In the genomic region with DNA sequence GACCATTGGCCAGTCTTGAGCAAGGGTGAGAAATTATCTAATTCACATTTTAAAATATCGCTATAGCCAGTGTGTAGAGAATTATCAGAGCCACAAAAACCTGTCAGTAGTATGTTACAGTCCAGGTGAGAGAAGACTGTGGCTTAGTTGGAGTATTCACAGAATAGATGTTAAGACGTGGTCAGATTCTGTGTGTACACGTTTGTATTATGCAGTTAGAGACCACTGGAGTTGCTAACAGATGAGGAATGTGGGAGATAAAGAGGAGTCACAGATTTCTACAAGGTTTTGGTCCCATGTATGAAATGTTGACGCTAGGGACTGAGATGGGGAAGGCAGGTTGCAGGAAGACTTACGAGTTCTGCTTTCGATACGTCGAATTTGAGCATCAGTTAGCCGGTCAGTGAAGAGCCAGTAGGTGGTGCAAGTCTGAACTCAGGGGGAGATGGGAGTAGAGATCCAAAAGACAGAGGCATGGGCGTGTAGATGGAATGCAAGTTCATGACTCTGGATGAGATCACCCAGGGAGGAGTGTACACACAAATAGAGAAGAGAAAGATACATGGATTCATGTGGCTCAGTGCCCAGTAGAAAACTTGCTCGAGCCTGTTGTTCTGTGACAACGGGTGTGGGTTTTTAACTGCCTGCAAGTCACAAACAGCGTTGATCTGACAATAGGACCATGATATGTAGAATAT, we compare ENCODE assay signal across 9 cellular contexts.
DNase-seq lines count a peak whose midpoint lies in the region; ATAC-seq and TF ChIP-seq lines count a peak whose summit lies in the region.
"Had no signal": no experiment of that assay in that cellular context is flagged by ENCODE, and none has a peak within 500 bp of the region (broad histone marks: within the 10 kb centered on the region; RNA-seq: fewer than 3 reads in every experiment).

No MANE protein-coding gene starts in this region.

- DNase-seq in NCI-H2171 treated with DMSO at 0.1 percent for 48 hours (lab: John Stamatoyannopoulos, UW) (peak; percentile 19), NCI-H2171 (lab: John Stamatoyannopoulos, UW) (no peak), adrenal gland (peak; percentile 13 to 53 (median 30)), iPS-NIHi7 (ENCODE audit: extremely low spot score) (peak; percentile 57), ureter (ENCODE audit: low spot score) (peak; percentile 72), NCI-H82 (lab: John Stamatoyannopoulos, UW) (no peak), GM13977 (ENCODE audit: low spot score) (no peak)
- DNase-seq in effector memory CD8-positive, alpha-beta T cell, result no peak

- H3K27ac Mint-ChIP-seq in effector memory CD8-positive, alpha-beta T cell, result no peak overlapping the region

- in situ Hi-C loops in GM13977 (cut with MboI; ENCODE audit: low pct_unique_long_range_greater_than_20kb, low sequenced_read_pairs, unreplicated experiment), result no loop called here

- H3K4me1 ChIP-seq in adrenal gland (replicated peaks in 1 of 2), result no peaks in the 10 kb centered on the region

- TF ChIP-seq CTCF in adrenal gland (IDR thresholded peaks at IDR 0.05) (peak in 2 of 6 experiments; percentile 15 to 30), GM13977 (IDR thresholded peaks at IDR 0.05; ENCODE audit: extremely low read depth, insufficient read depth, missing control alignments) (no peak)

- H3K27me3 ChIP-seq in adrenal gland, result no peaks in the 10 kb centered on the region

- no peaks in the 10 kb centered on the region for H3K36me3 Mint-ChIP-seq in effector memory CD8-positive, alpha-beta T cell (ENCODE audit: insufficient read depth)

- peak overlapping the region in 1 of 5 donors; percentile 10 for H3K27ac ChIP-seq in adrenal gland

- no peaks in the 10 kb centered on the region for H3K27me3 Mint-ChIP-seq in effector memory CD8-positive, alpha-beta T cell
- H3K27me3 Mint-ChIP-seq: central memory CD8-positive, alpha-beta T cell had no signal

- no peaks in the 10 kb centered on the region for H3K9me3 ChIP-seq in adrenal gland (replicated peaks in 1 of 3)

- intact Hi-C loops in adrenal gland (cut with DNase I), result no loop called here

- no peaks in the 10 kb centered on the region for H3K36me3 ChIP-seq in adrenal gland (replicated peaks in 1 of 2)

- WGBS in adrenal gland, 4 donors, result 67 to 74% (median 68%) methylated on average over 13 of the region's 13 CpGs

- no peak overlapping the region for H3K4me3 Mint-ChIP-seq in effector memory CD8-positive, alpha-beta T cell
- H3K4me3 Mint-ChIP-seq: central memory CD8-positive, alpha-beta T cell had no signal

- peaks cover 14 to 15% of the 10 kb centered on the region in 2 donors for H3K9me3 Mint-ChIP-seq in effector memory CD8-positive, alpha-beta T cell

- no peak for ATAC-seq in effector memory CD8-positive, alpha-beta T cell (replicated peaks)

- no peak overlapping the region for H3K4me3 ChIP-seq in adrenal gland

- no peaks in the 10 kb centered on the region for H3K4me1 Mint-ChIP-seq in effector memory CD8-positive, alpha-beta T cell (ENCODE audit: low read depth in 2 of 2)
- H3K4me1 Mint-ChIP-seq: central memory CD8-positive, alpha-beta T cell had no signal

- no peak for TF ChIP-seq POLR2A in adrenal gland (IDR thresholded peaks at IDR 0.05)

Comparison
In these comparisons a context has a peak if more than half of its experiments do, and no peak if none do; other contexts are left out.
1. DNase-seq: peak in NCI-H2171 treated with DMSO at 0.1 percent for 48 hours (single experiment), adrenal gland (7 of 7), iPS-NIHi7 (single experiment) and ureter (single experiment); none in NCI-H2171 (single experiment), effector memory CD8-positive, alpha-beta T cell (0 of 3), NCI-H82 (single experiment) and GM13977 (single experiment).